In the genomic region with DNA sequence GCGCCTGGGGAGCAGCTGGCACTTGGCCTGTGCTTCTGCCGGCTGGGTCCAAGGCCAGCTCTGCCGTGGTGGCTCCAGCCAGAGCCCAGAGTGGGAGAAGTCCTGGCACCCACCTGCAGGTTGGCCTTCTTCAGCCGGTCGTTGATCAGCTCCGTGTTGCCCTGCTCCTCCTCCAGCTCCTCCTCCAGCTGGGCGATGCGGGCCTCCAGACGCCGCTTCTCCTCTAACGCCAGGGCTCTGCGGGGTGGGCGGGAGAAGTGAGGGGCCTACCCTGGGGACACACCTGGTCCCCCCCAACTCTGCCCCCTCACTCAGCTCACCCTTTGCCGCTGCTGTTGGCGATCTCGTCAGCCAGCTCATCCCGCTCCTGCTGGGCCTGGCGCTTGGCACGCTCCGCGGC, we compare ENCODE assay signal across 17 cellular contexts. TPM values are rescaled to one million over a fixed set of nuclear protein-coding genes. Genes with fewer than 3 reads are reported as not detected.
A peak's percentile ranks its signal among the peaks of the same experiment; 100 is the strongest.
DNase-seq lines count a peak whose midpoint lies in the region; ATAC-seq and TF ChIP-seq lines count a peak whose summit lies in the region.
"Had no signal": no experiment of that assay in that cellular context is flagged by ENCODE, and none has a peak within 500 bp of the region (broad histone marks: within the 10 kb centered on the region; RNA-seq: fewer than 3 reads in every experiment).

No MANE protein-coding gene starts in this region.

- TF ChIP-seq CTCF in CD4-positive, alpha-beta T cell (IDR thresholded peaks at IDR 0.05): no peak
- no peak for TF ChIP-seq CTCF in chondrocyte (IDR thresholded peaks at IDR 0.05)
- TF ChIP-seq CTCF in lower lobe of right lung (IDR thresholded peaks at IDR 0.05): no peak
- no peak for TF ChIP-seq CTCF in stomach (IDR thresholded peaks at IDR 0.05)

- TF ChIP-seq EP300 in stomach (IDR thresholded peaks at IDR 0.05): no peak

- CTCF ChIA-PET in CD4-positive, alpha-beta T cell (lab: Charles Lee): interaction anchor here (0.8 to 2.8 kb wide), 7 partner anchors 8 to 201 kb away, joined by 3 to 22 read pairs (median 5); no protein-coding TSS in a partner anchor

- POLR2A ChIA-PET in CD4-positive, alpha-beta T cell (lab: Charles Lee): interaction anchor here (0.8 to 1.9 kb wide), 3 partner anchors 8 to 52 kb away, joined by 3 to 10 read pairs (median 6); no protein-coding TSS in a partner anchor

- no peak for DNase-seq in CD4-positive, alpha-beta T cell
- DNase-seq in chondrocyte (ENCODE audit: low spot score) (peak; percentile 89), lower lobe of right lung (peak; percentile 44), stomach (no peak), SKM-1 (lab: John Stamatoyannopoulos, UW; ENCODE audit: unreplicated experiment) (no peak), NCI-H2196 treated with DMSO at 0.1 percent for 48 hours (lab: John Stamatoyannopoulos, UW; ENCODE audit: unreplicated experiment) (no peak), MV-4-11 (lab: John Stamatoyannopoulos, UW) (no peak)
- DNase-seq: activated CD4-positive, alpha-beta T cell treated with anti-CD3 and anti-CD28 coated beads, Interleukin-2, amount 50 U/mL, for 4 hours; activated T-cell treated with anti-CD3 and anti-CD28 coated beads, Interleukin-2, amount 50 U/mL, for 72 hours; Caco-2; central memory CD4-positive, alpha-beta T cell; effector CD8-positive, alpha-beta T cell; Karpas-422; NCI-H2171 treated with DMSO at 0.1 percent for 48 hours; small intestine had no signal

- TF ChIP-seq POLR2A in stomach (IDR thresholded peaks at IDR 0.05): no peak

- H3K9me3 Mint-ChIP-seq in CD4-positive, alpha-beta T cell: no peaks in the 10 kb centered on the region
- no peaks in the 10 kb centered on the region for H3K9me3 Mint-ChIP-seq in chondrocyte (ENCODE audit: low read depth)
- H3K9me3 Mint-ChIP-seq: activated T-cell treated with anti-CD3 and anti-CD28 coated beads, Interleukin-2, amount 50 U/mL, for 72 hours had no signal

- 81 to 90% (median 89%) methylated on average over 20 to 21 of the region's 21 CpGs for WGBS in stomach, 5 donors

- H3K27ac ChIP-seq in CD4-positive, alpha-beta T cell (ENCODE audit: low read depth, low read length): peak overlapping the region; percentile 47
- H3K27ac ChIP-seq in lower lobe of right lung: peak overlapping the region; percentile 60
- peak overlapping the region in 4 of 5 donors; percentile 57 to 79 (median 66) for H3K27ac ChIP-seq in stomach

- no peaks in the 10 kb centered on the region for H3K9me3 ChIP-seq in CD4-positive, alpha-beta T cell (ENCODE audit: control insufficient read depth, low read length)
- H3K9me3 ChIP-seq in lower lobe of right lung (no peaks in the 10 kb centered on the region), stomach (no peaks in the 10 kb centered on the region)
- H3K9me3 ChIP-seq: Caco-2, pancreas had no signal

- peak overlapping the region; percentile 95 for H3K27ac Mint-ChIP-seq in CD4-positive, alpha-beta T cell
- no peak overlapping the region for H3K27ac Mint-ChIP-seq in chondrocyte (ENCODE audit: unreplicated experiment)

- peaks cover 95% of the 10 kb centered on the region for H3K36me3 ChIP-seq in lower lobe of right lung
- peaks cover 88 to 99% (median 98%) of the 10 kb centered on the region in 4 donors for H3K36me3 ChIP-seq in stomach

- peaks cover 92% of the 10 kb centered on the region for H3K36me3 Mint-ChIP-seq in CD4-positive, alpha-beta T cell (ENCODE audit: low read depth)
- peaks cover 60% of the 10 kb centered on the region for H3K36me3 Mint-ChIP-seq in chondrocyte (ENCODE audit: low read depth)

- H3K4me3 ChIP-seq in lower lobe of right lung: no peak overlapping the region
- no peak overlapping the region for H3K4me3 ChIP-seq in stomach
- H3K4me3 ChIP-seq: pancreas had no signal

- H3K4me1 Mint-ChIP-seq in CD4-positive, alpha-beta T cell (ENCODE audit: low read depth): peaks cover 34% of the 10 kb centered on the region
- H3K4me1 Mint-ChIP-seq in chondrocyte (ENCODE audit: low read depth): peaks cover 10% of the 10 kb centered on the region

- intact Hi-C loops in CD4-positive, alpha-beta T cell (cut with DNase I, micrococcal nuclease): no loop called here
- intact Hi-C loops in lower lobe of right lung (cut with DNase I) (no loop called here), stomach (cut with DNase I; ENCODE audit: low total_unique reads) (no loop called here)

- H3K27me3 ChIP-seq in CD4-positive, alpha-beta T cell (ENCODE audit: control insufficient read depth, insufficient read depth, low read length): no peaks in the 10 kb centered on the region
- H3K27me3 ChIP-seq in lower lobe of right lung (ENCODE audit: low read depth): no peaks in the 10 kb centered on the region
- no peaks in the 10 kb centered on the region for H3K27me3 ChIP-seq in stomach
- H3K27me3 ChIP-seq: pancreas had no signal

- H3K4me1 ChIP-seq in lower lobe of right lung: peaks cover 14% of the 10 kb centered on the region
- H3K4me1 ChIP-seq in stomach: peaks cover 0 to 26% (median 12%) of the 10 kb centered on the region in 4 donors
- H3K4me1 ChIP-seq: Caco-2, pancreas had no signal

- H3K4me3 Mint-ChIP-seq in CD4-positive, alpha-beta T cell: no peak overlapping the region
- H3K4me3 Mint-ChIP-seq in chondrocyte (ENCODE audit: unreplicated experiment): no peak overlapping the region
- H3K4me3 Mint-ChIP-seq: activated T-cell treated with anti-CD3 and anti-CD28 coated beads, Interleukin-2, amount 50 U/mL, for 72 hours had no signal

- no peak for ATAC-seq in CD4-positive, alpha-beta T cell (ENCODE audit: poor library complexity)
- ATAC-seq in lower lobe of right lung: no peak
- no peak for ATAC-seq in HG02870 (IDR thresholded peaks at IDR 0.05; ENCODE audit: unreplicated experiment)

- H3K27me3 Mint-ChIP-seq in CD4-positive, alpha-beta T cell: no peaks in the 10 kb centered on the region
- H3K27me3 Mint-ChIP-seq in chondrocyte (ENCODE audit: low read depth): no peaks in the 10 kb centered on the region

RNA-seq across cellular contexts. Expression of gene APOL1, which starts 32.6 kb away (rescaled TPM):
- 1 to 10 TPM; 6.4 to 7.3 TPM for total RNA-seq in CD4-positive, alpha-beta T cell
- total RNA-seq in chondrocyte (16.7 to 38.4 TPM (median 16.9 TPM) in 3 replicates), lower lobe of right lung (85.8 TPM), stomach (10 to 100 TPM in 4 of 5 donors, 1 to 10 TPM in 1; 5.2 to 87.5 (median 38.2) TPM)
- 10 to 100 TPM in 2 of 3 donors, 1 to 10 TPM in 1; 7.3 to 58.1 (median 38.9) TPM for polyA plus RNA-seq in stomach

RNA-seq across cellular contexts. Expression of gene APOL2, which starts 46.2 kb away (rescaled TPM):
- total RNA-seq in CD4-positive, alpha-beta T cell: 10 to 100 TPM; 17.8 to 21.8 TPM
- total RNA-seq in chondrocyte (58.7 to 84.1 TPM (median 83.8 TPM) in 3 replicates), lower lobe of right lung (56.0 TPM), stomach (100 to 1,000 TPM in 1 of 5 donors, 10 to 100 TPM in 4; 11.6 to 101 (median 44.9) TPM)
- polyA plus RNA-seq in stomach: 10 to 100 TPM; 18.8 to 36.9 (median 20.7) TPM

Comparison
In these comparisons a context has a peak if more than half of its experiments do, and no peak if none do; other contexts are left out.
1. DNase-seq: peak in chondrocyte (single experiment) and lower lobe of right lung (single experiment); none in CD4-positive, alpha-beta T cell (0 of 10), stomach (single experiment), SKM-1 (single experiment), NCI-H2196 treated with DMSO at 0.1 percent for 48 hours (single experiment) and MV-4-11 (single experiment).
2. Peak in every context shown above with its lines, with median percentiles within 50 percentile points of each other: H3K27ac ChIP-seq.